ENCODE assay signal across 32 cellular contexts in the genomic region with DNA sequence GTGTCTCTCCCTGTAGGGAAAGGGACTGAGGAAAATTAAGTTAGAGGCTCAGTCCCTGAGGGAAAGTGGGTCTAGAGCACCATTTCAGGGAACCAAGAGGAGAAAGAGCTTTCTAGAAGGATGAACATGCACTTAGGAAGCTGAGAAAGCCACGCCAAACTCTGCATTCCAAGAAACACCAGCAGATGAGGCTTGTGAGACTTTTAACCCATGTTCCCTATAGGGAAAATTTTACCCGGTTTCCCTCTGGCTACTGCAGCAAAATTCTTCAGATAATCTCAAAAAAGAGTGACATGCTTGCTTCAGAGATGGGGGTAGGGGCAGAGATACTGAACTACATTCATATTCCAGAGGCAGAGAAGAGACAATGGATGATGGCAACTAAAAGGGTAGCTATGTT. TPM values are rescaled to one million over a fixed set of nuclear protein-coding genes. Genes with fewer than 3 reads are reported as not detected.
"Had no signal": no experiment of that assay in that cellular context is flagged by ENCODE, and none has a peak within 500 bp of the region (broad histone marks: within the 10 kb centered on the region; RNA-seq: fewer than 3 reads in every experiment).

No MANE protein-coding gene starts in this region.

- H3K27ac ChIP-seq: Peyer's patch, SJSA1 had no signal

- H3K9me3 Mint-ChIP-seq: activated CD4-positive, alpha-beta memory T cell treated with anti-CD3 and anti-CD28 coated beads for 36 hours; activated naive CD8-positive, alpha-beta T cell treated with anti-CD3 and anti-CD28 coated beads for 36 hours; activated T-helper 17 cell treated with anti-CD3 and anti-CD28 coated beads, Interleukin-2, amount 50 U/mL, for 72 hours; brain; T-helper 1 cell treated with Interleukin-12 subunit alpha and Interleukin-12 subunit beta and Interleukin-4 antibody, amounts not matched to agents 30 μg/mL and 1 μg/mL, for 36 hours; T-helper 2 cell treated with Interferon-gamma antibody and Interleukin-4, amounts not matched to agents 5 μg/mL and 100 μg/mL, for 36 hours had no signal

- H3K27me3 ChIP-seq: MG63, Peyer's patch, SJSA1 had no signal

- H3K27ac Mint-ChIP-seq: activated CD4-positive, alpha-beta memory T cell treated with anti-CD3 and anti-CD28 coated beads for 36 hours; activated naive CD8-positive, alpha-beta T cell treated with anti-CD3 and anti-CD28 coated beads for 36 hours; activated T-helper 17 cell treated with anti-CD3 and anti-CD28 coated beads, Interleukin-2, amount 50 U/mL, for 72 hours; brain; T-helper 1 cell treated with Interleukin-12 subunit alpha and Interleukin-12 subunit beta and Interleukin-4 antibody, amounts not matched to agents 30 μg/mL and 1 μg/mL, for 36 hours; T-helper 2 cell treated with Interferon-gamma antibody and Interleukin-4, amounts not matched to agents 5 μg/mL and 100 μg/mL, for 36 hours had no signal

- H3K4me3 ChIP-seq: MG63, Peyer's patch, SJSA1 had no signal

- H3K9me3 ChIP-seq: MG63, Peyer's patch, SJSA1, SK-N-SH had no signal

- DNase-seq: activated CD4-positive, alpha-beta memory T cell treated with anti-CD3 and anti-CD28 coated beads for 36 hours; activated CD4-positive, alpha-beta T cell treated with anti-CD3 and anti-CD28 coated beads for 4 hours; activated CD4-positive, alpha-beta T cell treated with anti-CD3 and anti-CD28 coated beads, Interleukin-2, amount 50 U/mL, for 1 hour; activated effector memory CD4-positive, alpha-beta T cell treated with anti-CD3 and anti-CD28 coated beads, Interleukin-2, amount 50 U/mL, for 16 hours; activated naive CD4-positive, alpha-beta T cell; activated naive CD4-positive, alpha-beta T cell treated with anti-CD3 and anti-CD28 coated beads, Interleukin-2, amount 50 U/mL, for 16 hours; activated naive CD8-positive, alpha-beta T cell treated with anti-CD3 and anti-CD28 coated beads for 36 hours; activated T-cell treated with anti-CD3 and anti-CD28 coated beads, Interleukin-2, amount 50 U/mL, for 1 hour; amniotic stem cell; caudate nucleus; Kasumi-1; KG1; MG63; NCI-H1048; NCI-H1436 treated with DMSO at 0.1 percent for 48 hours; NCI-H1694 treated with DMSO at 0.1 percent for 48 hours; NCI-H2029; NCI-H345; NCI-H526; NCI-H748 treated with DMSO at 0.1 percent for 48 hours; NK-92 treated with Interleukin-12 subunit alpha and Interleukin-12 subunit beta, amount 100 ng/mL, for 24 hours; PC-3; RPMI8226; SHP77 treated with DMSO at 0.1 percent for 48 hours; SK-N-SH had no signal

- ATAC-seq: activated T-helper 17 cell treated with anti-CD3 and anti-CD28 coated beads, Interleukin-2, amount 50 U/mL, for 72 hours; PC-3 had no signal

- H3K4me1 Mint-ChIP-seq: brain had no signal

- H3K4me3 Mint-ChIP-seq: activated CD4-positive, alpha-beta memory T cell treated with anti-CD3 and anti-CD28 coated beads for 36 hours; activated naive CD8-positive, alpha-beta T cell treated with anti-CD3 and anti-CD28 coated beads for 36 hours; activated T-helper 17 cell treated with anti-CD3 and anti-CD28 coated beads, Interleukin-2, amount 50 U/mL, for 72 hours; brain; T-helper 1 cell treated with Interleukin-12 subunit alpha and Interleukin-12 subunit beta and Interleukin-4 antibody, amounts not matched to agents 30 μg/mL and 1 μg/mL, for 36 hours; T-helper 2 cell treated with Interferon-gamma antibody and Interleukin-4, amounts not matched to agents 5 μg/mL and 100 μg/mL, for 36 hours had no signal

- H3K9ac ChIP-seq: SK-N-SH had no signal

- H3K27me3 Mint-ChIP-seq: activated CD4-positive, alpha-beta memory T cell treated with anti-CD3 and anti-CD28 coated beads for 36 hours; activated naive CD8-positive, alpha-beta T cell treated with anti-CD3 and anti-CD28 coated beads for 36 hours; activated T-helper 17 cell treated with anti-CD3 and anti-CD28 coated beads, Interleukin-2, amount 50 U/mL, for 72 hours; brain had no signal

RNA-seq across cellular contexts. Expression of a gene that starts 30.6 kb away (rescaled TPM):
- total RNA-seq: activated CD4-positive, alpha-beta memory T cell treated with anti-CD3 and anti-CD28 coated beads for 36 hours; activated T-helper 17 cell treated with anti-CD3 and anti-CD28 coated beads, Interleukin-2, amount 50 U/mL, for 72 hours; bronchial epithelial cell; Peyer's patch; SJSA1 had no signal
